In genomic region chr2:151091583-151091982, GRCh38 we compare ENCODE assay signal across 15 cellular contexts.
DNase-seq lines count a peak whose midpoint lies in the region; ATAC-seq and TF ChIP-seq lines count a peak whose summit lies in the region.
"Had no signal": no experiment of that assay in that cellular context is flagged by ENCODE, and none has a peak within 500 bp of the region (broad histone marks: within the 10 kb centered on the region; RNA-seq: fewer than 3 reads in every experiment).

No MANE protein-coding gene starts in this region.

- H3K36me3 Mint-ChIP-seq in immature natural killer cell: no peaks in the 10 kb centered on the region
- H3K36me3 Mint-ChIP-seq: CD8-positive, alpha-beta T cell had no signal

- no peak overlapping the region for H3K4me2 ChIP-seq in IMR-90 (ENCODE audit: low read depth, low read length)
- H3K4me2 ChIP-seq: BLaER1 treated with 17β-estradiol and CSF1 and Interleukin-3, amounts not matched to agents 10 nM and 100 nM had no signal

- no peaks in the 10 kb centered on the region for H4K20me1 ChIP-seq in IMR-90 (ENCODE audit: insufficient read depth, low read length)
- H4K20me1 ChIP-seq: BLaER1 treated with 17β-estradiol and CSF1 and Interleukin-3, amounts not matched to agents 10 nM and 100 nM had no signal

- TF ChIP-seq RAD21 in IMR-90 (IDR thresholded peaks at IDR 0.05; ENCODE audit: low read length): no peak

- H3K27me3 ChIP-seq in IMR-90 (ENCODE audit: control insufficient read depth, insufficient read depth, low read length): peaks cover 2% of the 10 kb centered on the region; the same call in 1 of the 2 replicates
- H3K27me3 ChIP-seq: BLaER1 treated with 17β-estradiol and CSF1 and Interleukin-3, amounts not matched to agents 10 nM and 100 nM had no signal

- H3K36me3 ChIP-seq in IMR-90 (ENCODE audit: control insufficient read depth, insufficient read depth, low read length): no peaks in the 10 kb centered on the region
- H3K36me3 ChIP-seq: BLaER1 treated with 17β-estradiol and CSF1 and Interleukin-3, amounts not matched to agents 10 nM and 100 nM; HAP-1 had no signal

- no peak overlapping the region for H3K18ac ChIP-seq in IMR-90 (ENCODE audit: low read depth, low read length)

- no peak overlapping the region for H3K56ac ChIP-seq in IMR-90 (ENCODE audit: extremely low read depth, insufficient read depth, low read length)

- no peaks in the 10 kb centered on the region for H3K9me1 ChIP-seq in IMR-90 (ENCODE audit: insufficient read depth, low read length)

- H3K4me1 ChIP-seq in IMR-90 (ENCODE audit: control insufficient read depth, insufficient read depth, low read length): no peaks in the 10 kb centered on the region
- H3K4me1 ChIP-seq: HAP-1 had no signal

- TF ChIP-seq CTCF in IMR-90 (conservative IDR thresholded peaks at IDR 0.05; ENCODE audit: low read depth, low read length): no peak

- no peaks in the 10 kb centered on the region for H3K9me3 ChIP-seq in IMR-90 (ENCODE audit: control insufficient read depth, insufficient read depth, low read length)
- H3K9me3 ChIP-seq: HAP-1 had no signal

- no peak overlapping the region for H3K27ac ChIP-seq in IMR-90 (ENCODE audit: insufficient read depth, low read length)
- H3K27ac ChIP-seq: BLaER1 treated with 17β-estradiol and CSF1 and Interleukin-3, amounts not matched to agents 10 nM and 100 nM had no signal

- peaks cover 0 to 6% (median 6%) of the 10 kb centered on the region in 3 donors for H3K27me3 Mint-ChIP-seq in immature natural killer cell (ENCODE audit: low read depth in 3 of 3)

- H3K4me1 Mint-ChIP-seq in immature natural killer cell: no peaks in the 10 kb centered on the region

- no peak overlapping the region for H3K9ac ChIP-seq in IMR-90 (ENCODE audit: low read depth, low read length)
- H3K9ac ChIP-seq: BLaER1 treated with 17β-estradiol and CSF1 and Interleukin-3, amounts not matched to agents 10 nM and 100 nM had no signal

- H4K8ac ChIP-seq in IMR-90 (ENCODE audit: low read depth in 2 of 2, low read length in 2 of 2): no peak overlapping the region

- no peak overlapping the region for H2AK9ac ChIP-seq in IMR-90 (replicated peaks; ENCODE audit: low read depth, low read length, poor library complexity)

- peak; percentile 61 for ATAC-seq in IMR-90 (ENCODE audit: low read depth)
- ATAC-seq in GM21723 (IDR thresholded peaks at IDR 0.05; ENCODE audit: unreplicated experiment): no peak
- ATAC-seq: CD8-positive, alpha-beta T cell; HepG2 had no signal

- no peak overlapping the region for H3K14ac ChIP-seq in IMR-90 (replicated peaks; ENCODE audit: low read depth, low read length)

- BruUV-seq in IMR-90 (replicated peaks; lab: Mats Ljungman, UMichigan): no TSS peak

- H2BK20ac ChIP-seq in IMR-90 (ENCODE audit: low read depth, low read length): no peak overlapping the region

- POLR2A ChIA-PET in IMR-90 (lab: Charles Lee; ENCODE audit: unreplicated experiment): no interaction called here

- H3K23ac ChIP-seq in IMR-90 (ENCODE audit: low read depth, low read length): no peak overlapping the region

- no peak overlapping the region for H3K4me3 ChIP-seq in IMR-90 (ENCODE audit: insufficient read depth, low read depth, low read length)
- H3K4me3 ChIP-seq: BLaER1 treated with 17β-estradiol and CSF1 and Interleukin-3, amounts not matched to agents 10 nM and 100 nM; HAP-1 had no signal

- WGBS in IMR-90 (ENCODE audit: extremely low coverage in 2 of 2, insufficient read length in 1 of 2), 2 experiments: no CpG with 5 or more reads among the region's 3 CpGs

- no peak overlapping the region for H3K4me3 Mint-ChIP-seq in immature natural killer cell
- H3K4me3 Mint-ChIP-seq: CD8-positive, alpha-beta T cell had no signal

- intact Hi-C loops in IMR-90 (cut with micrococcal nuclease): no loop called here
- intact Hi-C loops in posterior cingulate gyrus (cut with DNase I): no loop called here

- H4K5ac ChIP-seq in IMR-90 (ENCODE audit: low read depth, low read length): no peak overlapping the region

- no peak overlapping the region for H2AK5ac ChIP-seq in IMR-90 (ENCODE audit: low read depth, low read length)

- H3K79me1 ChIP-seq in IMR-90 (ENCODE audit: low read depth in 1 of 2, low read length in 2 of 2): no peaks in the 10 kb centered on the region

- no peak overlapping the region for H3K27ac Mint-ChIP-seq in immature natural killer cell
- H3K27ac Mint-ChIP-seq: CD8-positive, alpha-beta T cell had no signal

- no peak overlapping the region for H3K4ac ChIP-seq in IMR-90 (ENCODE audit: low read depth, low read length)

- dilution Hi-C loops in IMR-90 (cut with HindIII; ENCODE audit: low sequenced_read_pairs, unreplicated experiment): no loop called here

- peaks cover 0 to 7% (median 0%) of the 10 kb centered on the region in 6 donors for H3K9me3 Mint-ChIP-seq in immature natural killer cell
- H3K9me3 Mint-ChIP-seq: CD8-positive, alpha-beta T cell had no signal

- no peak for TF ChIP-seq POLR2A in IMR-90 (IDR thresholded peaks at IDR 0.05; ENCODE audit: low read depth, low read length)

- DNase-seq in IMR-90 (peak; percentile 19), fibroblast of peridontal ligament (ENCODE audit: extremely low read depth) (peak; percentile 25), posterior cingulate gyrus (peak in 8 of 10 donors; percentile 4 to 77 (median 34)), immature natural killer cell (no peak), T1000 (lab: John Stamatoyannopoulos, UW) (no peak)
- DNase-seq: ACHN; AML-193; Calu3; CD8-positive, alpha-beta T cell; DMS79 treated with DMSO at 0.1 percent for 48 hours; GF-D8 had no signal

- H2BK5ac ChIP-seq in IMR-90 (ENCODE audit: low read depth, low read length, poor library complexity, severe bottlenecking): no peak overlapping the region

- no peak overlapping the region for H2BK15ac ChIP-seq in IMR-90 (ENCODE audit: low read depth, low read length)

- H2AFZ ChIP-seq in IMR-90 (replicated peaks; ENCODE audit: low read length, poor library complexity): no peak overlapping the region

- no peak overlapping the region for H2BK120ac ChIP-seq in IMR-90 (ENCODE audit: low read depth, low read length)

- H4K91ac ChIP-seq in IMR-90 (ENCODE audit: insufficient read depth, low read depth, low read length): no peak overlapping the region

- in situ Hi-C loops in IMR-90 (cut with MboI; ENCODE audit: low sequenced_read_pairs): no loop called here

- CTCF ChIA-PET in IMR-90 (lab: Yijun Ruan, JAX): no interaction called here

TF ChIP-seq in IMR-90, 13 proteins besides CTCF, POLR2A, EP300 and RAD21:
- TF ChIP-seq USF2 (IDR thresholded peaks at IDR 0.05; ENCODE audit: low read depth, low read length) (no peak), ELK1 (IDR thresholded peaks at IDR 0.05; ENCODE audit: borderline replicate concordance, low read depth, low read length) (no peak), MXI1 (IDR thresholded peaks at IDR 0.05; ENCODE audit: borderline replicate concordance, low read depth, low read length) (no peak), FOS (IDR thresholded peaks at IDR 0.05; ENCODE audit: low read depth, low read length) (no peak), RFX5 (IDR thresholded peaks at IDR 0.05; ENCODE audit: low read depth, low read length) (no peak), CHD1 (IDR thresholded peaks at IDR 0.05; ENCODE audit: low read depth, low read length) (no peak), MAZ (IDR thresholded peaks at IDR 0.05; ENCODE audit: borderline replicate concordance, low read depth, low read length) (no peak), BHLHE40 (IDR thresholded peaks at IDR 0.05; ENCODE audit: low read depth, low read length) (no peak), MAFK (IDR thresholded peaks at IDR 0.05; ENCODE audit: low read depth, low read length) (no peak), NFE2L2 (IDR thresholded peaks at IDR 0.05; ENCODE audit: low read depth, low read length) (no peak), SMC3 (IDR thresholded peaks at IDR 0.05; ENCODE audit: low read depth, low read length) (no peak), CEBPB (IDR thresholded peaks at IDR 0.05; ENCODE audit: low read depth, low read length) (no peak), RCOR1 (IDR thresholded peaks at IDR 0.05; ENCODE audit: insufficient replicate concordance, low read length) (no peak)

Comparison
In these comparisons a context has a peak if more than half of its experiments do, and no peak if none do; other contexts are left out.
1. DNase-seq: peak in IMR-90 (single experiment), fibroblast of peridontal ligament (single experiment) and posterior cingulate gyrus (8 of 10); none in immature natural killer cell (0 of 3) and T1000 (single experiment).